Comparison of ENCODE assay signal across 1 cellular context in the genomic region with DNA sequence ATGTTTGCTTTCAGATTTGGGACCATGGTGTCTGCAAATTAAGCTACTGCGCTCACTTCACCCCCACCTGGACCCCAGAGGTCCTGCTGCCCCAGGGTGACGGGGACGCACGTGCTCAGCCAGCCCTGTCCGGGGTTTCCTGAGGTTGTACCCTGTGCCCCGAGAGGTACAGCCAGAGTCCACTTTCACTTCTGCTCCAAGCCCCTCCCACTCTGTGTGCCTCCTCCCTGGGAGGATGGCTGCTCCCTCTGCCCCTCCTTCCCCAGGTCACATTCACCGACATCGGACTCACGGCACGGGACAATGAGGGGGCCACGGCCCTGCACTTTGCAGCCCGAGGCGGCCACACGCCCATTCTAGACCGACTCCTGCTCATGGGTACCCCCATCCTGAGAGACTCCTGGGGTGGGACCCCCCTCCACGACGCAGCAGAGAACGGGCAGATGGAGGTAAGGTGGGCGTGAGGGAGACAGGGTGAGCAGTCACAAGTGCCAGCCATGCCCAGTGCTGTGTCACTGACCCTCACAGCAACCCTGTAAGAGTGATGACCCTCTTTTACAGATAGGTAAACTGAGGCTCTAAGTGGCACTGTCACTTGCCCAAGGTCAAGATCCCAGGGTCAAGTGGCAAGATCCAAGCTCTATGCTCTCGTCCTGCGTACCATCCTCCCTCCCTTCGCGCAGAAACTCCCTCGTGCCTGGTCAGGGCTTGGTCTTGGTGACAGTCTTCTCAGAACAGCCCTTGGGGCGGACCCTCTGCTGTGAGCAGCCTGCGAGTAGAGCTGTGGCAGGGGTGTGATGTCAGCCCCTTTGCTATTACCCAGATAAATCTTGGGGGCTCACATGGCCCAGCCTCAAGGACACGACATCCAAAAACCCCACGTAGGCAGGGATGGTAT.
TF ChIP-seq lines count a peak whose summit lies in the region.

No MANE protein-coding gene starts in this region.

TF ChIP-seq in HepG2, 621 proteins besides CTCF, POLR2A, EP300 and RAD21 (continued from another document and continues in another):
- TF ChIP-seq, protein P1, sequence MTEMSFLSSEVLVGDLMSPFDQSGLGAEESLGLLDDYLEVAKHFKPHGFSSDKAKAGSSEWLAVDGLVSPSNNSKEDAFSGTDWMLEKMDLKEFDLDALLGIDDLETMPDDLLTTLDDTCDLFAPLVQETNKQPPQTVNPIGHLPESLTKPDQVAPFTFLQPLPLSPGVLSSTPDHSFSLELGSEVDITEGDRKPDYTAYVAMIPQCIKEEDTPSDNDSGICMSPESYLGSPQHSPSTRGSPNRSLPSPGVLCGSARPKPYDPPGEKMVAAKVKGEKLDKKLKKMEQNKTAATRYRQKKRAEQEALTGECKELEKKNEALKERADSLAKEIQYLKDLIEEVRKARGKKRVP (CRISPR knock-in tag; IDR thresholded peaks at IDR 0.05), result no peak
- TF ChIP-seq ZBTB7A (CRISPR knock-in tag; IDR thresholded peaks at IDR 0.05) (peak; percentile 49; the same call in 1 of the 2 replicates), BRCA1 (CRISPR knock-in tag; IDR thresholded peaks at IDR 0.05) (no peak), ZNF230 (CRISPR knock-in tag; IDR thresholded peaks at IDR 0.05) (no peak), ZNF878 (CRISPR knock-in tag; IDR thresholded peaks at IDR 0.05) (no peak), PTBP1 (IDR thresholded peaks at IDR 0.05; ENCODE audit: low read depth, low read length, poor library complexity, severe bottlenecking) (no peak), ZNF224 (CRISPR knock-in tag; IDR thresholded peaks at IDR 0.05) (no peak), ZNF773 (CRISPR knock-in tag; IDR thresholded peaks at IDR 0.05; ENCODE audit: borderline replicate concordance) (no peak), ZNF143 (CRISPR knock-in tag; IDR thresholded peaks at IDR 0.05) (no peak), IKZF4 (CRISPR knock-in tag; IDR thresholded peaks at IDR 0.05; ENCODE audit: borderline replicate concordance, low read depth, not compliant biosample characterization) (no peak), MIER3 (CRISPR knock-in tag; IDR thresholded peaks at IDR 0.05; ENCODE audit: borderline replicate concordance) (peak; percentile 64; the same call in 1 of the 2 replicates), SMARCC2 (IDR thresholded peaks at IDR 0.05) (no peak), POLR2AphosphoS5 (IDR thresholded peaks at IDR 0.05; ENCODE audit: low read depth, low read length) (peak; percentile 44; the same call in 1 of the 2 replicates), ZNF761 (CRISPR knock-in tag; conservative IDR thresholded peaks at IDR 0.05) (no peak), FOXK1 (CRISPR knock-in tag; IDR thresholded peaks at IDR 0.05; ENCODE audit: borderline replicate concordance, low read depth) (0 out of 2 replicates have a peak, but pooled peaks have one; percentile 31), NFATC3 (CRISPR knock-in tag; IDR thresholded peaks at IDR 0.05) (no peak), KAT2B (IDR thresholded peaks at IDR 0.05; ENCODE audit: borderline replicate concordance, low read depth, low read length) (no peak), CHCHD3 (CRISPR knock-in tag; IDR thresholded peaks at IDR 0.05) (0 out of 2 replicates have a peak, but pooled peaks have one; percentile 1), NR1H2 (CRISPR knock-in tag; IDR thresholded peaks at IDR 0.05; ENCODE audit: borderline replicate concordance, low read depth) (no peak), CBX5 (CRISPR knock-in tag; IDR thresholded peaks at IDR 0.05; ENCODE audit: borderline replicate concordance) (0 out of 2 replicates have a peak, but pooled peaks have one; percentile 8), ZNF550 (CRISPR knock-in tag; IDR thresholded peaks at IDR 0.05; ENCODE audit: borderline replicate concordance) (no peak), ZNF263 (CRISPR knock-in tag; IDR thresholded peaks at IDR 0.05) (peak; percentile 92), BCL6 (CRISPR knock-in tag; IDR thresholded peaks at IDR 0.05) (no peak), FOXK2 (IDR thresholded peaks at IDR 0.05) (no peak)
- TF ChIP-seq, protein P2, sequence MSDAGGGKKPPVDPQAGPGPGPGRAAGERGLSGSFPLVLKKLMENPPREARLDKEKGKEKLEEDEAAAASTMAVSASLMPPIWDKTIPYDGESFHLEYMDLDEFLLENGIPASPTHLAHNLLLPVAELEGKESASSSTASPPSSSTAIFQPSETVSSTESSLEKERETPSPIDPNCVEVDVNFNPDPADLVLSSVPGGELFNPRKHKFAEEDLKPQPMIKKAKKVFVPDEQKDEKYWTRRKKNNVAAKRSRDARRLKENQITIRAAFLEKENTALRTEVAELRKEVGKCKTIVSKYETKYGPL (CRISPR knock-in tag; IDR thresholded peaks at IDR 0.05), result no peak
- TF ChIP-seq, protein P3, sequence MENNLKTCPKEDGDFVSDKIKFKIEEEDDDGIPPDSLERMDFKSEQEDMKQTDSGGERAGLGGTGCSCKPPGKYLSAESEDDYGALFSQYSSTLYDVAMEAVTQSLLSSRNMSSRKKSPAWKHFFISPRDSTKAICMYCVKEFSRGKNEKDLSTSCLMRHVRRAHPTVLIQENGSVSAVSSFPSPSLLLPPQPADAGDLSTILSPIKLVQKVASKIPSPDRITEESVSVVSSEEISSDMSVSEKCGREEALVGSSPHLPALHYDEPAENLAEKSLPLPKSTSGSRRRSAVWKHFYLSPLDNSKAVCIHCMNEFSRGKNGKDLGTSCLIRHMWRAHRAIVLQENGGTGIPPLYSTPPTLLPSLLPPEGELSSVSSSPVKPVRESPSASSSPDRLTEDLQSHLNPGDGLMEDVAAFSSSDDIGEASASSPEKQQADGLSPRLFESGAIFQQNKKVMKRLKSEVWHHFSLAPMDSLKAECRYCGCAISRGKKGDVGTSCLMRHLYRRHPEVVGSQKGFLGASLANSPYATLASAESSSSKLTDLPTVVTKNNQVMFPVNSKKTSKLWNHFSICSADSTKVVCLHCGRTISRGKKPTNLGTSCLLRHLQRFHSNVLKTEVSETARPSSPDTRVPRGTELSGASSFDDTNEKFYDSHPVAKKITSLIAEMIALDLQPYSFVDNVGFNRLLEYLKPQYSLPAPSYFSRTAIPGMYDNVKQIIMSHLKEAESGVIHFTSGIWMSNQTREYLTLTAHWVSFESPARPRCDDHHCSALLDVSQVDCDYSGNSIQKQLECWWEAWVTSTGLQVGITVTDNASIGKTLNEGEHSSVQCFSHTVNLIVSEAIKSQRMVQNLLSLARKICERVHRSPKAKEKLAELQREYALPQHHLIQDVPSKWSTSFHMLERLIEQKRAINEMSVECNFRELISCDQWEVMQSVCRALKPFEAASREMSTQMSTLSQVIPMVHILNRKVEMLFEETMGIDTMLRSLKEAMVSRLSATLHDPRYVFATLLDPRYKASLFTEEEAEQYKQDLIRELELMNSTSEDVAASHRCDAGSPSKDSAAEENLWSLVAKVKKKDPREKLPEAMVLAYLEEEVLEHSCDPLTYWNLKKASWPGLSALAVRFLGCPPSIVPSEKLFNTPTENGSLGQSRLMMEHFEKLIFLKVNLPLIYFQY (CRISPR knock-in tag; IDR thresholded peaks at IDR 0.05; ENCODE audit: borderline replicate concordance), result no peak
- TF ChIP-seq, protein P4, sequence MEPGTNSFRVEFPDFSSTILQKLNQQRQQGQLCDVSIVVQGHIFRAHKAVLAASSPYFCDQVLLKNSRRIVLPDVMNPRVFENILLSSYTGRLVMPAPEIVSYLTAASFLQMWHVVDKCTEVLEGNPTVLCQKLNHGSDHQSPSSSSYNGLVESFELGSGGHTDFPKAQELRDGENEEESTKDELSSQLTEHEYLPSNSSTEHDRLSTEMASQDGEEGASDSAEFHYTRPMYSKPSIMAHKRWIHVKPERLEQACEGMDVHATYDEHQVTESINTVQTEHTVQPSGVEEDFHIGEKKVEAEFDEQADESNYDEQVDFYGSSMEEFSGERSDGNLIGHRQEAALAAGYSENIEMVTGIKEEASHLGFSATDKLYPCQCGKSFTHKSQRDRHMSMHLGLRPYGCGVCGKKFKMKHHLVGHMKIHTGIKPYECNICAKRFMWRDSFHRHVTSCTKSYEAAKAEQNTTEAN (CRISPR knock-in tag; conservative IDR thresholded peaks at IDR 0.05), result no peak
- TF ChIP-seq, protein P5, sequence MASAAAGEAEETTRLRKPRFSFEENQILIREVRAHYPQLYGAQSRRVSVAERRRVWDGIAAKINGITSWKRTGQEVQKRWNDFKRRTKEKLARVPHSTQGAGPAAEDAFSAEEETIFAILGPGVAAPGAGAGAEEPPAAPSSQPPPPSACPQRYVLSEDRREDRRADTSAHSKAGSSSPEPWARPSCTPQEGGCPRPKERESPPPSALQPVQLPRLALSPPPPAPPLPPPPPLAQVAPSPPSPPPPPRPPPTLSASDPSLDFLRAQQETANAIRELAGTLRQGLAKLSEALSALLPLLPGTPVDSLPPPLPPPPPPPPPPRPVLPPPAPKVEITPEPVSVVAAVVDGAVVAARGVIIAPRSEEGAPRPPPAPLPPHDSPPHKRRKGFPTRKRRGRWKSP (CRISPR knock-in tag; IDR thresholded peaks at IDR 0.05), result 0 out of 2 replicates have a peak, but pooled peaks have one; percentile 28
- TF ChIP-seq, protein P6, sequence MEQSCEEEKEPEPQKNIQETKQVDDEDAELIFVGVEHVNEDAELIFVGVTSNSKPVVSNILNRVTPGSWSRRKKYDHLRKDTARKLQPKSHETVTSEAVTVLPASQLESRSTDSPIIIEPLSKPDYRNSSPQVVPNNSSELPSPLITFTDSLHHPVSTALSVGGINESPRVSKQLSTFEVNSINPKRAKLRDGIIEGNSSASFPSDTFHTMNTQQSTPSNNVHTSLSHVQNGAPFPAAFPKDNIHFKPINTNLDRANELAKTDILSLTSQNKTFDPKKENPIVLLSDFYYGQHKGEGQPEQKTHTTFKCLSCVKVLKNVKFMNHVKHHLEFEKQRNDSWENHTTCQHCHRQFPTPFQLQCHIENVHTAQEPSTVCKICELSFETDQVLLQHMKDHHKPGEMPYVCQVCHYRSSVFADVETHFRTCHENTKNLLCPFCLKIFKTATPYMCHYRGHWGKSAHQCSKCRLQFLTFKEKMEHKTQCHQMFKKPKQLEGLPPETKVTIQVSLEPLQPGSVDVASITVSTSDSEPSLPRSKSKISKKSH (CRISPR knock-in tag; IDR thresholded peaks at IDR 0.05; ENCODE audit: borderline replicate concordance), result no peak
- TF ChIP-seq, protein P7, sequence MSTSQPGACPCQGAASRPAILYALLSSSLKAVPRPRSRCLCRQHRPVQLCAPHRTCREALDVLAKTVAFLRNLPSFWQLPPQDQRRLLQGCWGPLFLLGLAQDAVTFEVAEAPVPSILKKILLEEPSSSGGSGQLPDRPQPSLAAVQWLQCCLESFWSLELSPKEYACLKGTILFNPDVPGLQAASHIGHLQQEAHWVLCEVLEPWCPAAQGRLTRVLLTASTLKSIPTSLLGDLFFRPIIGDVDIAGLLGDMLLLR (CRISPR knock-in tag; IDR thresholded peaks at IDR 0.05), result no peak
- TF ChIP-seq, protein P8, sequence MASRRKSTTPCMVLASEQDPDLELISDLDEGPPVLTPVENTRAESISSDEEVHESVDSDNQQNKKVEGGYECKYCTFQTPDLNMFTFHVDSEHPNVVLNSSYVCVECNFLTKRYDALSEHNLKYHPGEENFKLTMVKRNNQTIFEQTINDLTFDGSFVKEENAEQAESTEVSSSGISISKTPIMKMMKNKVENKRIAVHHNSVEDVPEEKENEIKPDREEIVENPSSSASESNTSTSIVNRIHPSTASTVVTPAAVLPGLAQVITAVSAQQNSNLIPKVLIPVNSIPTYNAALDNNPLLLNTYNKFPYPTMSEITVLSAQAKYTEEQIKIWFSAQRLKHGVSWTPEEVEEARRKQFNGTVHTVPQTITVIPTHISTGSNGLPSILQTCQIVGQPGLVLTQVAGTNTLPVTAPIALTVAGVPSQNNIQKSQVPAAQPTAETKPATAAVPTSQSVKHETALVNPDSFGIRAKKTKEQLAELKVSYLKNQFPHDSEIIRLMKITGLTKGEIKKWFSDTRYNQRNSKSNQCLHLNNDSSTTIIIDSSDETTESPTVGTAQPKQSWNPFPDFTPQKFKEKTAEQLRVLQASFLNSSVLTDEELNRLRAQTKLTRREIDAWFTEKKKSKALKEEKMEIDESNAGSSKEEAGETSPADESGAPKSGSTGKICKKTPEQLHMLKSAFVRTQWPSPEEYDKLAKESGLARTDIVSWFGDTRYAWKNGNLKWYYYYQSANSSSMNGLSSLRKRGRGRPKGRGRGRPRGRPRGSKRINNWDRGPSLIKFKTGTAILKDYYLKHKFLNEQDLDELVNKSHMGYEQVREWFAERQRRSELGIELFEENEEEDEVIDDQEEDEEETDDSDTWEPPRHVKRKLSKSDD (CRISPR knock-in tag; IDR thresholded peaks at IDR 0.05; ENCODE audit: low read depth), result no peak
- TF ChIP-seq, protein P9, sequence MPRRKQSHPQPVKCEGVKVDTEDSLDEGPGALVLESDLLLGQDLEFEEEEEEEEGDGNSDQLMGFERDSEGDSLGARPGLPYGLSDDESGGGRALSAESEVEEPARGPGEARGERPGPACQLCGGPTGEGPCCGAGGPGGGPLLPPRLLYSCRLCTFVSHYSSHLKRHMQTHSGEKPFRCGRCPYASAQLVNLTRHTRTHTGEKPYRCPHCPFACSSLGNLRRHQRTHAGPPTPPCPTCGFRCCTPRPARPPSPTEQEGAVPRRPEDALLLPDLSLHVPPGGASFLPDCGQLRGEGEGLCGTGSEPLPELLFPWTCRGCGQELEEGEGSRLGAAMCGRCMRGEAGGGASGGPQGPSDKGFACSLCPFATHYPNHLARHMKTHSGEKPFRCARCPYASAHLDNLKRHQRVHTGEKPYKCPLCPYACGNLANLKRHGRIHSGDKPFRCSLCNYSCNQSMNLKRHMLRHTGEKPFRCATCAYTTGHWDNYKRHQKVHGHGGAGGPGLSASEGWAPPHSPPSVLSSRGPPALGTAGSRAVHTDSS (CRISPR knock-in tag; conservative IDR thresholded peaks at IDR 0.05), result no peak
- TF ChIP-seq, protein P10, sequence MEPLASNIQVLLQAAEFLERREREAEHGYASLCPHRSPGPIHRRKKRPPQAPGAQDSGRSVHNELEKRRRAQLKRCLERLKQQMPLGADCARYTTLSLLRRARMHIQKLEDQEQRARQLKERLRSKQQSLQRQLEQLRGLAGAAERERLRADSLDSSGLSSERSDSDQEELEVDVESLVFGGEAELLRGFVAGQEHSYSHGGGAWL (CRISPR knock-in tag; IDR thresholded peaks at IDR 0.05), result peak; percentile 64; the same call in 1 of the 2 replicates
- TF ChIP-seq, protein P11, sequence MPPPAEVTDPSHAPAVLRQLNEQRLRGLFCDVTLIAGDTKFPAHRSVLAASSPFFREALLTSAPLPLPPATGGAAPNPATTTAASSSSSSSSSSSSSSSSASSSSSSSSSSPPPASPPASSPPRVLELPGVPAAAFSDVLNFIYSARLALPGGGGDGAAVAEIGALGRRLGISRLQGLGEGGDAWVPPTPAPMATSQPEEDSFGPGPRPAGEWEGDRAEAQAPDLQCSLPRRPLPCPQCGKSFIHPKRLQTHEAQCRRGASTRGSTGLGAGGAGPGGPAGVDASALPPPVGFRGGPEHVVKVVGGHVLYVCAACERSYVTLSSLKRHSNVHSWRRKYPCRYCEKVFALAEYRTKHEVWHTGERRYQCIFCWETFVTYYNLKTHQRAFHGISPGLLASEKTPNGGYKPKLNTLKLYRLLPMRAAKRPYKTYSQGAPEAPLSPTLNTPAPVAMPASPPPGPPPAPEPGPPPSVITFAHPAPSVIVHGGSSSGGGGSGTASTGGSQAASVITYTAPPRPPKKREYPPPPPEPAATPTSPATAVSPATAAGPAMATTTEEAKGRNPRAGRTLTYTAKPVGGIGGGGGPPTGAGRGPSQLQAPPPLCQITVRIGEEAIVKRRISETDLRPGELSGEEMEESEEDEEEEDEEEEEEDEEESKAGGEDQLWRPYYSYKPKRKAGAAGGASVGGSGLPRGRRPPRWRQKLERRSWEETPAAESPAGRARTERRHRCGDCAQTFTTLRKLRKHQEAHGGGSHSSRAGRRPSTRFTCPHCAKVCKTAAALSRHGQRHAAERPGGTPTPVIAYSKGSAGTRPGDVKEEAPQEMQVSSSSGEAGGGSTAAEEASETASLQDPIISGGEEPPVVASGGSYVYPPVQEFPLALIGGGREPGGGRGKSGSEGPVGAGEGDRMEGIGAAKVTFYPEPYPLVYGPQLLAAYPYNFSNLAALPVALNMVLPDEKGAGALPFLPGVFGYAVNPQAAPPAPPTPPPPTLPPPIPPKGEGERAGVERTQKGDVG (CRISPR knock-in tag; IDR thresholded peaks at IDR 0.05; ENCODE audit: borderline replicate concordance), result no peak
